In genomic region chr11:122618927-122619326, GRCh38 we compare ENCODE assay signal across 35 cellular contexts. TPM values are rescaled to one million over a fixed set of nuclear protein-coding genes. Genes with fewer than 3 reads are reported as not detected.
DNase-seq lines count a peak whose midpoint lies in the region; ATAC-seq and TF ChIP-seq lines count a peak whose summit lies in the region.
"Had no signal": no experiment of that assay in that cellular context is flagged by ENCODE, and none has a peak within 500 bp of the region (broad histone marks: within the 10 kb centered on the region; RNA-seq: fewer than 3 reads in every experiment).

No MANE protein-coding gene starts in this region.

- TF ChIP-seq CTCF in left ventricle myocardium inferior (IDR thresholded peaks at IDR 0.05; ENCODE audit: borderline replicate concordance): no peak
- TF ChIP-seq CTCF in IMR-90 (conservative IDR thresholded peaks at IDR 0.05; ENCODE audit: low read depth, low read length): no peak
- no peak for TF ChIP-seq CTCF in stomach (IDR thresholded peaks at IDR 0.05)

- H3K27ac Mint-ChIP-seq in stimulated activated naive CD8-positive, alpha-beta T cell treated with anti-CD3 and anti-CD28 coated beads, Interleukin-15, amount 100 ng/mL, for 72 hours: no peak overlapping the region
- H3K27ac Mint-ChIP-seq: B cell; CD14-positive monocyte; CD4-positive, alpha-beta memory T cell; CD4-positive, alpha-beta T cell; CD4-positive, CD25-positive, alpha-beta regulatory T cell; CD8-positive, alpha-beta memory T cell; CD8-positive, alpha-beta T cell had no signal

- H3K36me3 ChIP-seq in left ventricle myocardium inferior (no peaks in the 10 kb centered on the region), IMR-90 (ENCODE audit: control insufficient read depth, insufficient read depth, low read length) (no peaks in the 10 kb centered on the region), neuronal stem cell (replicated peaks in 1 of 2; ENCODE audit: control insufficient read depth in 2 of 2, insufficient read depth in 2 of 2, low read length in 2 of 2) (no peaks in the 10 kb centered on the region), stomach (no peaks in the 10 kb centered on the region)
- H3K36me3 ChIP-seq: BE2C; BLaER1; BLaER1 treated with 17β-estradiol and CSF1 and Interleukin-3, amounts not matched to agents 10 nM and 100 nM had no signal

- no peak for TF ChIP-seq POLR2A in IMR-90 (IDR thresholded peaks at IDR 0.05; ENCODE audit: low read depth, low read length)
- no peak for TF ChIP-seq POLR2A in stomach (IDR thresholded peaks at IDR 0.05)

- H3K4ac ChIP-seq in IMR-90 (ENCODE audit: low read depth, low read length) (no peak overlapping the region), neuronal stem cell (ENCODE audit: low read length) (no peak overlapping the region)

- no peak for TF ChIP-seq EP300 in stomach (IDR thresholded peaks at IDR 0.05)

- H3K4me2 ChIP-seq in IMR-90 (ENCODE audit: low read depth, low read length) (no peak overlapping the region), neuronal stem cell (ENCODE audit: insufficient read depth, low read length, poor library complexity, severe bottlenecking) (no peak overlapping the region)
- H3K4me2 ChIP-seq: A549; BLaER1; BLaER1 treated with 17β-estradiol and CSF1 and Interleukin-3, amounts not matched to agents 10 nM and 100 nM had no signal

- peaks cover 19% of the 10 kb centered on the region for H3K4me1 Mint-ChIP-seq in stimulated activated naive CD8-positive, alpha-beta T cell treated with anti-CD3 and anti-CD28 coated beads, Interleukin-15, amount 100 ng/mL, for 72 hours
- H3K4me1 Mint-ChIP-seq: B cell; CD4-positive, alpha-beta memory T cell; CD8-positive, alpha-beta memory T cell had no signal

- H3K79me1 ChIP-seq in IMR-90 (ENCODE audit: low read depth in 1 of 2, low read length in 2 of 2) (no peaks in the 10 kb centered on the region), neuronal stem cell (ENCODE audit: low read depth, low read length) (no peaks in the 10 kb centered on the region)

- H3K9me3 Mint-ChIP-seq in stimulated activated naive CD8-positive, alpha-beta T cell treated with anti-CD3 and anti-CD28 coated beads, Interleukin-15, amount 100 ng/mL, for 72 hours: no peaks in the 10 kb centered on the region

- H3K27ac ChIP-seq in left ventricle myocardium inferior (replicated peaks): no peak overlapping the region
- no peak overlapping the region for H3K27ac ChIP-seq in IMR-90 (ENCODE audit: insufficient read depth, low read length)
- no peak overlapping the region for H3K27ac ChIP-seq in neuronal stem cell (replicated peaks; ENCODE audit: low read length)
- H3K27ac ChIP-seq in stomach: no peak overlapping the region
- H3K27ac ChIP-seq: 22Rv1; A549; BLaER1; BLaER1 treated with 17β-estradiol and CSF1 and Interleukin-3, amounts not matched to agents 10 nM and 100 nM; C4-2B had no signal

- BruUV-seq in IMR-90 (replicated peaks; lab: Mats Ljungman, UMichigan): no TSS peak

- H2AFZ ChIP-seq in IMR-90 (replicated peaks; ENCODE audit: low read length, poor library complexity) (no peak overlapping the region), neuronal stem cell (ENCODE audit: low read length) (no peak overlapping the region)

- no peak overlapping the region for H2BK20ac ChIP-seq in IMR-90 (ENCODE audit: low read depth, low read length)

- H3K18ac ChIP-seq in IMR-90 (ENCODE audit: low read depth, low read length) (no peak overlapping the region), neuronal stem cell (ENCODE audit: low read length) (no peak overlapping the region)

- no peak overlapping the region for H2BK120ac ChIP-seq in IMR-90 (ENCODE audit: low read depth, low read length)
- no peak overlapping the region for H2BK120ac ChIP-seq in neuronal stem cell (ENCODE audit: low read depth, low read length)

- no peak overlapping the region for H3K14ac ChIP-seq in IMR-90 (replicated peaks; ENCODE audit: low read depth, low read length)
- no peak overlapping the region for H3K14ac ChIP-seq in neuronal stem cell (ENCODE audit: low read length)

- no peaks in the 10 kb centered on the region for H4K20me1 ChIP-seq in IMR-90 (ENCODE audit: insufficient read depth, low read length)
- H4K20me1 ChIP-seq: BLaER1; BLaER1 treated with 17β-estradiol and CSF1 and Interleukin-3, amounts not matched to agents 10 nM and 100 nM had no signal

- POLR2A ChIA-PET in IMR-90 (lab: Charles Lee; ENCODE audit: unreplicated experiment): no interaction called here

- no peaks in the 10 kb centered on the region for H3K9me1 ChIP-seq in IMR-90 (ENCODE audit: insufficient read depth, low read length)

- H3K27me3 Mint-ChIP-seq in stimulated activated naive CD8-positive, alpha-beta T cell treated with anti-CD3 and anti-CD28 coated beads, Interleukin-15, amount 100 ng/mL, for 72 hours: no peaks in the 10 kb centered on the region
- H3K27me3 Mint-ChIP-seq: CD4-positive, alpha-beta T cell had no signal

- H4K5ac ChIP-seq in IMR-90 (ENCODE audit: low read depth, low read length): no peak overlapping the region

- H4K91ac ChIP-seq in IMR-90 (ENCODE audit: insufficient read depth, low read depth, low read length) (no peak overlapping the region), neuronal stem cell (ENCODE audit: low read depth, low read length, poor library complexity) (peak overlapping the region; percentile 78)

- peak overlapping the region; percentile 28 for H2AK9ac ChIP-seq in IMR-90 (replicated peaks; ENCODE audit: low read depth, low read length, poor library complexity)

- no peak for TF ChIP-seq RAD21 in IMR-90 (IDR thresholded peaks at IDR 0.05; ENCODE audit: low read length)

- H2BK12ac ChIP-seq in neuronal stem cell (ENCODE audit: low read length): no peak overlapping the region

- H2AK5ac ChIP-seq in IMR-90 (ENCODE audit: low read depth, low read length): no peak overlapping the region
- H2AK5ac ChIP-seq in neuronal stem cell (ENCODE audit: low read depth, low read length): no peak overlapping the region

- ATAC-seq in Right ventricle myocardium inferior: no peak
- ATAC-seq in stimulated activated naive CD8-positive, alpha-beta T cell treated with anti-CD3 and anti-CD28 coated beads, Interleukin-15, amount 100 ng/mL, for 72 hours: peak; percentile 29
- ATAC-seq in stimulated activated naive CD8-positive, alpha-beta T cell treated with anti-CD3 and anti-CD28 coated beads, Interleukin-15, Interleukin-2, amounts not matched to agents 100 U/mL and 50 U/mL, for 24 hours: no peak
- no peak for ATAC-seq in IMR-90 (ENCODE audit: low read depth)
- ATAC-seq: A549; CD8-positive, alpha-beta T cell had no signal

- WGBS in IMR-90 (ENCODE audit: extremely low coverage in 2 of 2, insufficient read length in 1 of 2), 2 experiments: 82% methylated on average over 4 of the region's 19 CpGs; no CpG with 5 or more reads in 1 of the 2 experiments
- WGBS in neuronal stem cell (ENCODE audit: extremely low coverage in 2 of 2, insufficient read length in 2 of 2, insufficient replicate concordance in 1 of 2), 2 donors: no CpG with 5 or more reads among the region's 19 CpGs
- 93 to 95% (median 94%) methylated on average over 19 of the region's 19 CpGs for WGBS in stomach, 5 donors

- H2BK5ac ChIP-seq in IMR-90 (ENCODE audit: low read depth, low read length, poor library complexity, severe bottlenecking): no peak overlapping the region
- H2BK5ac ChIP-seq in neuronal stem cell (ENCODE audit: low read length): no peak overlapping the region

- CTCF ChIA-PET in IMR-90 (lab: Yijun Ruan, JAX): no interaction called here

- no peak overlapping the region for H3K4me3 Mint-ChIP-seq in stimulated activated naive CD8-positive, alpha-beta T cell treated with anti-CD3 and anti-CD28 coated beads, Interleukin-15, amount 100 ng/mL, for 72 hours
- H3K4me3 Mint-ChIP-seq: B cell; CD14-positive monocyte; CD4-positive, alpha-beta memory T cell; CD4-positive, alpha-beta T cell; CD4-positive, CD25-positive, alpha-beta regulatory T cell; CD8-positive, alpha-beta memory T cell; CD8-positive, alpha-beta T cell had no signal

- in situ Hi-C loops in IMR-90 (cut with MboI; ENCODE audit: low sequenced_read_pairs): no loop called here

- H3K4me3 ChIP-seq in left ventricle myocardium inferior: no peak overlapping the region
- no peak overlapping the region for H3K4me3 ChIP-seq in IMR-90 (ENCODE audit: insufficient read depth, low read depth, low read length)
- H3K4me3 ChIP-seq in neuronal stem cell (ENCODE audit: low read length in 2 of 2): no peak overlapping the region
- H3K4me3 ChIP-seq in stomach: no peak overlapping the region
- H3K4me3 ChIP-seq: A549; BLaER1; BLaER1 treated with 17β-estradiol and CSF1 and Interleukin-3, amounts not matched to agents 10 nM and 100 nM had no signal

- peaks cover 11% of the 10 kb centered on the region for H3K27me3 ChIP-seq in left ventricle myocardium inferior (ENCODE audit: low read depth)
- H3K27me3 ChIP-seq in IMR-90 (ENCODE audit: control insufficient read depth, insufficient read depth, low read length): peaks cover 28% of the 10 kb centered on the region
- peaks cover 0 to 4% (median 0%) of the 10 kb centered on the region in 3 experiments for H3K27me3 ChIP-seq in neuronal stem cell (ENCODE audit: control insufficient read depth in 3 of 3, insufficient read depth in 3 of 3, low read depth in 1 of 3, low read length in 3 of 3)
- no peaks in the 10 kb centered on the region for H3K27me3 ChIP-seq in stomach
- H3K27me3 ChIP-seq: BE2C; BLaER1; BLaER1 treated with 17β-estradiol and CSF1 and Interleukin-3, amounts not matched to agents 10 nM and 100 nM had no signal

- intact Hi-C loops in Right ventricle myocardium inferior (cut with DNase I): no loop called here
- intact Hi-C loops in left ventricle myocardium inferior (cut with micrococcal nuclease): no loop called here
- intact Hi-C loops in IMR-90 (cut with micrococcal nuclease): no loop called here
- intact Hi-C loops in stomach (cut with DNase I; ENCODE audit: low total_unique reads): no loop called here

- dilution Hi-C loops in IMR-90 (cut with HindIII; ENCODE audit: low sequenced_read_pairs, unreplicated experiment): no loop called here

- H3K56ac ChIP-seq in IMR-90 (ENCODE audit: extremely low read depth, insufficient read depth, low read length): no peak overlapping the region

- H3K9ac ChIP-seq in IMR-90 (ENCODE audit: low read depth, low read length) (no peak overlapping the region), neuronal stem cell (ENCODE audit: low read depth, low read length, poor library complexity) (no peak overlapping the region)
- H3K9ac ChIP-seq: BLaER1; BLaER1 treated with 17β-estradiol and CSF1 and Interleukin-3, amounts not matched to agents 10 nM and 100 nM had no signal

- H3K9me3 ChIP-seq in left ventricle myocardium inferior (replicated peaks) (peaks cover 10% of the 10 kb centered on the region), IMR-90 (ENCODE audit: control insufficient read depth, insufficient read depth, low read length) (no peaks in the 10 kb centered on the region), neuronal stem cell (replicated peaks in 1 of 2; ENCODE audit: control insufficient read depth in 2 of 2, insufficient read depth in 1 of 2, low read depth in 1 of 2, low read length in 2 of 2) (peaks cover 0 to 2% of the 10 kb centered on the region in 2 donors), stomach (peaks cover 0 to 8% (median 0%) of the 10 kb centered on the region in 4 donors)
- H3K9me3 ChIP-seq: BE2C, Caco-2 had no signal

- H4K8ac ChIP-seq in IMR-90 (ENCODE audit: low read depth in 2 of 2, low read length in 2 of 2) (no peak overlapping the region), neuronal stem cell (ENCODE audit: low read depth, low read length) (no peak overlapping the region)

- no peaks in the 10 kb centered on the region for H3K4me1 ChIP-seq in left ventricle myocardium inferior
- H3K4me1 ChIP-seq in IMR-90 (ENCODE audit: control insufficient read depth, insufficient read depth, low read length): no peaks in the 10 kb centered on the region
- no peaks in the 10 kb centered on the region for H3K4me1 ChIP-seq in neuronal stem cell (ENCODE audit: control insufficient read depth in 2 of 2, insufficient read depth in 1 of 2, low read depth in 1 of 2, low read length in 2 of 2)
- no peaks in the 10 kb centered on the region for H3K4me1 ChIP-seq in stomach
- H3K4me1 ChIP-seq: BE2C, Caco-2 had no signal

- H2BK15ac ChIP-seq in IMR-90 (ENCODE audit: low read depth, low read length): no peak overlapping the region
- no peak overlapping the region for H2BK15ac ChIP-seq in neuronal stem cell (ENCODE audit: low read length)

- peak; percentile 73 for DNase-seq in Right ventricle myocardium inferior (ENCODE audit: missing footprints)
- no peak for DNase-seq in left ventricle myocardium inferior
- no peak for DNase-seq in stimulated activated naive CD8-positive, alpha-beta T cell treated with anti-CD3 and anti-CD28 coated beads, Interleukin-15, amount 100 ng/mL, for 72 hours
- DNase-seq in stimulated activated naive CD8-positive, alpha-beta T cell treated with anti-CD3 and anti-CD28 coated beads, Interleukin-15, Interleukin-2, amounts not matched to agents 100 U/mL and 50 U/mL, for 24 hours: no peak
- DNase-seq in IMR-90: no peak
- DNase-seq in neuronal stem cell (ENCODE audit: low spot score): no peak
- DNase-seq in NOMO-1 treated with dmso at 0.1 percent for 144 hours (lab: John Stamatoyannopoulos, UW; ENCODE audit: unreplicated experiment): no peak
- DNase-seq in stomach: no peak
- DNase-seq: 8988T; ACHN; AML-193; BE2C; C1 segment of cervical spinal cord; Caco-2; Calu3; CD4-positive, alpha-beta memory T cell; CD4-positive, alpha-beta T cell; CD4-positive, CD25-positive, alpha-beta regulatory T cell; CD8-positive, alpha-beta memory T cell; CD8-positive, alpha-beta T cell; COR-L47; DMS 273 treated with DMSO at 0.1 percent for 48 hours; DMS153; DMS53; DMS79; DMS79 treated with DMSO at 0.1 percent for 48 hours; DND-41; EL had no signal

- H3K23ac ChIP-seq in IMR-90 (ENCODE audit: low read depth, low read length) (no peak overlapping the region), neuronal stem cell (ENCODE audit: low read depth, low read length, poor library complexity) (peak overlapping the region; percentile 82)

RNA-seq across cellular contexts. Expression of gene UBASH3B, which starts 36.6 kb away (rescaled TPM):
- total RNA-seq in Right ventricle myocardium inferior (3.5 TPM), left ventricle myocardium inferior (2.6 TPM), IMR-90 (2012; rRNA removed) (48.0 and 48.6 TPM in 2 replicates), stomach (10 to 100 TPM in 2 of 5 donors, 1 to 10 TPM in 3; 2.9 to 60.5 (median 9.4) TPM)
- polyA plus RNA-seq in IMR-90 (2012; rRNA removed) (27.2 and 28.5 TPM in 2 replicates), stomach (1 to 10 TPM in 2 of 3 donors, under 1 TPM in 1; 0.58 to 2.3 (median 1.8) TPM)
- 21.2 and 31.1 TPM in 2 replicates for polyA plus RNA-seq in IMR-90 (2012; cell fraction: cytosol; rRNA removed)
- polyA plus RNA-seq in IMR-90 (2012; cell fraction: nucleus; rRNA removed; ENCODE audit: low replicate concordance): 23.4 and 27.3 TPM in 2 replicates
- polyA plus RNA-seq in neuronal stem cell (2013, experiment 1 of 2): 3.4 TPM
- polyA plus RNA-seq in neuronal stem cell (2013, experiment 2 of 2): 3.6 TPM
